ENCODE assay signal across 1 cellular context in the genomic region with DNA sequence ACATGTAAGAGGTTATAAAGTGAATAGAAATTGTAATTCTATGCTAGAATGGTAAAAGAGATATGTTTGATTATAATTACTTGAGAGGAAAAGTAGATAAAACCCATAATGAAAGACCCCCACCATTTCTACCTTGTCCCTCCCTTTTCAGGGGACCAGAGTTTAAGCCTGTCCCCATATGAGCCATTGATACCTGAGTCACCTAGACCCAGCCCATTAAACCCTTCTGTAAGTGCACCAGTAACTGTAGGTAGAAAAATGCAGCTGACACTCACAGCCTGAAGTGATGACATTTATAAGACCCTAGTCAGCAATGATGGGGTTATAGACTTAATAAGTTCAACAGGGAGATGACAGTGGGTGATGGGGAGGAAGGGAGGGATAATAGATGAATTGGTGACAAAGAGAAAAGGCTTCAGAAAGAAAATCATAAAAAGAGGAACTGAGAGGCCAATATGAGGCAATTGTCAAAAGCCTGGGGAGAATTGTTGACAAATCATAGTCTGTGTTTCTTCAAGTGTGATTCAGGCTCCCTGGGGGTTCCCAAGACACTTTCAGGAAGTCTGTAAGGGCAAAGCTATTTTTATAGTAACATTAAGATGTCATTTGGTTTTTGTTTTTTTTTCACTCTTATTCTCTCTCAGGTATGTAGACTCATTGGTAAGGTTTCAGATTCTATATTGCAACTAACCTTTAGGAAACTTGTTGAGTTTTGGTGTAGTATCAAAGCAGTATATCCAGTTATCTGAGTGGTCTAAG.
TF ChIP-seq lines count a peak whose summit lies in the region.

No MANE protein-coding gene starts in this region.

TF ChIP-seq in GM12878, 131 proteins besides CTCF, POLR2A, EP300 and RAD21 (continued from another document and continues in another):
- TF ChIP-seq, protein P1, sequence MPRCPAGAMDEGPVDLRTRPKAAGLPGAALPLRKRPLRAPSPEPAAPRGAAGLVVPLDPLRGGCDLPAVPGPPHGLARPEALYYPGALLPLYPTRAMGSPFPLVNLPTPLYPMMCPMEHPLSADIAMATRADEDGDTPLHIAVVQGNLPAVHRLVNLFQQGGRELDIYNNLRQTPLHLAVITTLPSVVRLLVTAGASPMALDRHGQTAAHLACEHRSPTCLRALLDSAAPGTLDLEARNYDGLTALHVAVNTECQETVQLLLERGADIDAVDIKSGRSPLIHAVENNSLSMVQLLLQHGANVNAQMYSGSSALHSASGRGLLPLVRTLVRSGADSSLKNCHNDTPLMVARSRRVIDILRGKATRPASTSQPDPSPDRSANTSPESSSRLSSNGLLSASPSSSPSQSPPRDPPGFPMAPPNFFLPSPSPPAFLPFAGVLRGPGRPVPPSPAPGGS (IDR thresholded peaks at IDR 0.05; ENCODE audit: borderline replicate concordance, insufficient read depth, low read depth, low read length, poor library complexity, severe bottlenecking) = peak; percentile 64
- TF ChIP-seq IKZF2 (IDR thresholded peaks at IDR 0.05) (peak; percentile 97 to 98), PAX5 (IDR thresholded peaks at IDR 0.05; ENCODE audit: borderline replicate concordance, low read depth, low read length) (peak; percentile 75; the same call in 1 of the 2 replicates), BMI1 (IDR thresholded peaks at IDR 0.05; ENCODE audit: borderline replicate concordance) (peak; percentile 89), MEF2B (IDR thresholded peaks at IDR 0.05; ENCODE audit: partially characterized antibody, poor library complexity, severe bottlenecking) (peak; percentile 98), NFYA (IDR thresholded peaks at IDR 0.05; ENCODE audit: borderline replicate concordance, low read depth, low read length) (no peak), ZBED1 (IDR thresholded peaks at IDR 0.05; ENCODE audit: borderline replicate concordance) (peak; percentile 63; the same call in 1 of the 2 replicates), RCOR1 (conservative IDR thresholded peaks at IDR 0.05; ENCODE audit: low read depth, low read length) (no peak), ZSCAN29 (IDR thresholded peaks at IDR 0.05) (no peak), MTA2 (IDR thresholded peaks at IDR 0.05; ENCODE audit: low read depth) (peak; percentile 96), ZNF217 (IDR thresholded peaks at IDR 0.05) (peak; percentile 55; the same call in 1 of the 2 replicates), SUPT20H (IDR thresholded peaks at IDR 0.05; ENCODE audit: borderline replicate concordance, control insufficient read depth, low read depth, low read length) (no peak), JUND (IDR thresholded peaks at IDR 0.05; ENCODE audit: low read depth, low read length) (peak; percentile 77; the same call in 1 of the 2 replicates), CHD1 (IDR thresholded peaks at IDR 0.05; ENCODE audit: low read depth, low read length) (no peak), WRNIP1 (IDR thresholded peaks at IDR 0.05; ENCODE audit: borderline replicate concordance, low read depth, low read length) (no peak), EED (IDR thresholded peaks at IDR 0.05; ENCODE audit: low read depth) (peak; percentile 71), BHLHE40 (IDR thresholded peaks at IDR 0.05; ENCODE audit: borderline replicate concordance in 1 of 2, low read depth in 2 of 2, low read length in 1 of 2) (peak; percentile 38 to 78; a peak in 3 of 4 replicates), NFIC (IDR thresholded peaks at IDR 0.05; ENCODE audit: low read depth, low read length) (peak; percentile 97), ZNF622 (IDR thresholded peaks at IDR 0.05) (no peak), BCL11A (IDR thresholded peaks at IDR 0.05; ENCODE audit: low read depth, low read length) (peak; percentile 90), NR2F1 (conservative IDR thresholded peaks at IDR 0.05) (peak; percentile 69), IKZF1 (conservative IDR thresholded peaks at IDR 0.05) (peak; percentile 92), HDGF (IDR thresholded peaks at IDR 0.05) (peak; percentile 35; the same call in 1 of the 2 replicates), GABPA (IDR thresholded peaks at IDR 0.05; ENCODE audit: low read depth) (peak; percentile 59; the same call in 1 of the 2 replicates), FOS (IDR thresholded peaks at IDR 0.05; ENCODE audit: borderline replicate concordance, extremely low read depth, insufficient read length) (no peak), SPI1 (IDR thresholded peaks at IDR 0.05; ENCODE audit: borderline replicate concordance, insufficient read depth, low read depth, low read length) (peak; percentile 100), PML (IDR thresholded peaks at IDR 0.05; ENCODE audit: low read length) (peak; percentile 39; the same call in 1 of the 2 replicates), EZH2 (IDR thresholded peaks at IDR 0.05; ENCODE audit: borderline replicate concordance, control insufficient read depth, low read depth, low read length) (no peak)
- TF ChIP-seq, protein P2, sequence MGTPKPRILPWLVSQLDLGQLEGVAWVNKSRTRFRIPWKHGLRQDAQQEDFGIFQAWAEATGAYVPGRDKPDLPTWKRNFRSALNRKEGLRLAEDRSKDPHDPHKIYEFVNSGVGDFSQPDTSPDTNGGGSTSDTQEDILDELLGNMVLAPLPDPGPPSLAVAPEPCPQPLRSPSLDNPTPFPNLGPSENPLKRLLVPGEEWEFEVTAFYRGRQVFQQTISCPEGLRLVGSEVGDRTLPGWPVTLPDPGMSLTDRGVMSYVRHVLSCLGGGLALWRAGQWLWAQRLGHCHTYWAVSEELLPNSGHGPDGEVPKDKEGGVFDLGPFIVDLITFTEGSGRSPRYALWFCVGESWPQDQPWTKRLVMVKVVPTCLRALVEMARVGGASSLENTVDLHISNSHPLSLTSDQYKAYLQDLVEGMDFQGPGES (IDR thresholded peaks at IDR 0.05) = no peak
- TF ChIP-seq, protein P3, sequence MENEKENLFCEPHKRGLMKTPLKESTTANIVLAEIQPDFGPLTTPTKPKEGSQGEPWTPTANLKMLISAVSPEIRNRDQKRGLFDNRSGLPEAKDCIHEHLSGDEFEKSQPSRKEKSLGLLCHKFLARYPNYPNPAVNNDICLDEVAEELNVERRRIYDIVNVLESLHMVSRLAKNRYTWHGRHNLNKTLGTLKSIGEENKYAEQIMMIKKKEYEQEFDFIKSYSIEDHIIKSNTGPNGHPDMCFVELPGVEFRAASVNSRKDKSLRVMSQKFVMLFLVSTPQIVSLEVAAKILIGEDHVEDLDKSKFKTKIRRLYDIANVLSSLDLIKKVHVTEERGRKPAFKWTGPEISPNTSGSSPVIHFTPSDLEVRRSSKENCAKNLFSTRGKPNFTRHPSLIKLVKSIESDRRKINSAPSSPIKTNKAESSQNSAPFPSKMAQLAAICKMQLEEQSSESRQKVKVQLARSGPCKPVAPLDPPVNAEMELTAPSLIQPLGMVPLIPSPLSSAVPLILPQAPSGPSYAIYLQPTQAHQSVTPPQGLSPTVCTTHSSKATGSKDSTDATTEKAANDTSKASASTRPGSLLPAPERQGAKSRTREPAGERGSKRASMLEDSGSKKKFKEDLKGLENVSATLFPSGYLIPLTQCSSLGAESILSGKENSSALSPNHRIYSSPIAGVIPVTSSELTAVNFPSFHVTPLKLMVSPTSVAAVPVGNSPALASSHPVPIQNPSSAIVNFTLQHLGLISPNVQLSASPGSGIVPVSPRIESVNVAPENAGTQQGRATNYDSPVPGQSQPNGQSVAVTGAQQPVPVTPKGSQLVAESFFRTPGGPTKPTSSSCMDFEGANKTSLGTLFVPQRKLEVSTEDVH (IDR thresholded peaks at IDR 0.05; ENCODE audit: low read depth, partially characterized antibody) = no peak
- TF ChIP-seq, protein P4, sequence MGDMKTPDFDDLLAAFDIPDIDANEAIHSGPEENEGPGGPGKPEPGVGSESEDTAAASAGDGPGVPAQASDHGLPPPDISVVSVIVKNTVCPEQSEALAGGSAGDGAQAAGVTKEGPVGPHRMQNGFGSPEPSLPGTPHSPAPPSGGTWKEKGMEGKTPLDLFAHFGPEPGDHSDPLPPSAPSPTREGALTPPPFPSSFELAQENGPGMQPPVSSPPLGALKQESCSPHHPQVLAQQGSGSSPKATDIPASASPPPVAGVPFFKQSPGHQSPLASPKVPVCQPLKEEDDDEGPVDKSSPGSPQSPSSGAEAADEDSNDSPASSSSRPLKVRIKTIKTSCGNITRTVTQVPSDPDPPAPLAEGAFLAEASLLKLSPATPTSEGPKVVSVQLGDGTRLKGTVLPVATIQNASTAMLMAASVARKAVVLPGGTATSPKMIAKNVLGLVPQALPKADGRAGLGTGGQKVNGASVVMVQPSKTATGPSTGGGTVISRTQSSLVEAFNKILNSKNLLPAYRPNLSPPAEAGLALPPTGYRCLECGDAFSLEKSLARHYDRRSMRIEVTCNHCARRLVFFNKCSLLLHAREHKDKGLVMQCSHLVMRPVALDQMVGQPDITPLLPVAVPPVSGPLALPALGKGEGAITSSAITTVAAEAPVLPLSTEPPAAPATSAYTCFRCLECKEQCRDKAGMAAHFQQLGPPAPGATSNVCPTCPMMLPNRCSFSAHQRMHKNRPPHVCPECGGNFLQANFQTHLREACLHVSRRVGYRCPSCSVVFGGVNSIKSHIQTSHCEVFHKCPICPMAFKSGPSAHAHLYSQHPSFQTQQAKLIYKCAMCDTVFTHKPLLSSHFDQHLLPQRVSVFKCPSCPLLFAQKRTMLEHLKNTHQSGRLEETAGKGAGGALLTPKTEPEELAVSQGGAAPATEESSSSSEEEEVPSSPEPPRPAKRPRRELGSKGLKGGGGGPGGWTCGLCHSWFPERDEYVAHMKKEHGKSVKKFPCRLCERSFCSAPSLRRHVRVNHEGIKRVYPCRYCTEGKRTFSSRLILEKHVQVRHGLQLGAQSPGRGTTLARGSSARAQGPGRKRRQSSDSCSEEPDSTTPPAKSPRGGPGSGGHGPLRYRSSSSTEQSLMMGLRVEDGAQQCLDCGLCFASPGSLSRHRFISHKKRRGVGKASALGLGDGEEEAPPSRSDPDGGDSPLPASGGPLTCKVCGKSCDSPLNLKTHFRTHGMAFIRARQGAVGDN (IDR thresholded peaks at IDR 0.05) = no peak
- TF ChIP-seq, protein P5, sequence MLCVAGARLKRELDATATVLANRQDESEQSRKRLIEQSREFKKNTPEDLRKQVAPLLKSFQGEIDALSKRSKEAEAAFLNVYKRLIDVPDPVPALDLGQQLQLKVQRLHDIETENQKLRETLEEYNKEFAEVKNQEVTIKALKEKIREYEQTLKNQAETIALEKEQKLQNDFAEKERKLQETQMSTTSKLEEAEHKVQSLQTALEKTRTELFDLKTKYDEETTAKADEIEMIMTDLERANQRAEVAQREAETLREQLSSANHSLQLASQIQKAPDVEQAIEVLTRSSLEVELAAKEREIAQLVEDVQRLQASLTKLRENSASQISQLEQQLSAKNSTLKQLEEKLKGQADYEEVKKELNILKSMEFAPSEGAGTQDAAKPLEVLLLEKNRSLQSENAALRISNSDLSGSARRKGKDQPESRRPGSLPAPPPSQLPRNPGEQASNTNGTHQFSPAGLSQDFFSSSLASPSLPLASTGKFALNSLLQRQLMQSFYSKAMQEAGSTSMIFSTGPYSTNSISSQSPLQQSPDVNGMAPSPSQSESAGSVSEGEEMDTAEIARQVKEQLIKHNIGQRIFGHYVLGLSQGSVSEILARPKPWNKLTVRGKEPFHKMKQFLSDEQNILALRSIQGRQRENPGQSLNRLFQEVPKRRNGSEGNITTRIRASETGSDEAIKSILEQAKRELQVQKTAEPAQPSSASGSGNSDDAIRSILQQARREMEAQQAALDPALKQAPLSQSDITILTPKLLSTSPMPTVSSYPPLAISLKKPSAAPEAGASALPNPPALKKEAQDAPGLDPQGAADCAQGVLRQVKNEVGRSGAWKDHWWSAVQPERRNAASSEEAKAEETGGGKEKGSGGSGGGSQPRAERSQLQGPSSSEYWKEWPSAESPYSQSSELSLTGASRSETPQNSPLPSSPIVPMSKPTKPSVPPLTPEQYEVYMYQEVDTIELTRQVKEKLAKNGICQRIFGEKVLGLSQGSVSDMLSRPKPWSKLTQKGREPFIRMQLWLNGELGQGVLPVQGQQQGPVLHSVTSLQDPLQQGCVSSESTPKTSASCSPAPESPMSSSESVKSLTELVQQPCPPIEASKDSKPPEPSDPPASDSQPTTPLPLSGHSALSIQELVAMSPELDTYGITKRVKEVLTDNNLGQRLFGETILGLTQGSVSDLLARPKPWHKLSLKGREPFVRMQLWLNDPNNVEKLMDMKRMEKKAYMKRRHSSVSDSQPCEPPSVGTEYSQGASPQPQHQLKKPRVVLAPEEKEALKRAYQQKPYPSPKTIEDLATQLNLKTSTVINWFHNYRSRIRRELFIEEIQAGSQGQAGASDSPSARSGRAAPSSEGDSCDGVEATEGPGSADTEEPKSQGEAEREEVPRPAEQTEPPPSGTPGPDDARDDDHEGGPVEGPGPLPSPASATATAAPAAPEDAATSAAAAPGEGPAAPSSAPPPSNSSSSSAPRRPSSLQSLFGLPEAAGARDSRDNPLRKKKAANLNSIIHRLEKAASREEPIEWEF (IDR thresholded peaks at IDR 0.05; ENCODE audit: insufficient replicate concordance, low read depth, low read length) = peak; percentile 92
- TF ChIP-seq, protein P6, sequence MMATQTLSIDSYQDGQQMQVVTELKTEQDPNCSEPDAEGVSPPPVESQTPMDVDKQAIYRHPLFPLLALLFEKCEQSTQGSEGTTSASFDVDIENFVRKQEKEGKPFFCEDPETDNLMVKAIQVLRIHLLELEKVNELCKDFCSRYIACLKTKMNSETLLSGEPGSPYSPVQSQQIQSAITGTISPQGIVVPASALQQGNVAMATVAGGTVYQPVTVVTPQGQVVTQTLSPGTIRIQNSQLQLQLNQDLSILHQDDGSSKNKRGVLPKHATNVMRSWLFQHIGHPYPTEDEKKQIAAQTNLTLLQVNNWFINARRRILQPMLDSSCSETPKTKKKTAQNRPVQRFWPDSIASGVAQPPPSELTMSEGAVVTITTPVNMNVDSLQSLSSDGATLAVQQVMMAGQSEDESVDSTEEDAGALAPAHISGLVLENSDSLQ (IDR thresholded peaks at IDR 0.05) = peak; percentile 72
- TF ChIP-seq, protein P7, sequence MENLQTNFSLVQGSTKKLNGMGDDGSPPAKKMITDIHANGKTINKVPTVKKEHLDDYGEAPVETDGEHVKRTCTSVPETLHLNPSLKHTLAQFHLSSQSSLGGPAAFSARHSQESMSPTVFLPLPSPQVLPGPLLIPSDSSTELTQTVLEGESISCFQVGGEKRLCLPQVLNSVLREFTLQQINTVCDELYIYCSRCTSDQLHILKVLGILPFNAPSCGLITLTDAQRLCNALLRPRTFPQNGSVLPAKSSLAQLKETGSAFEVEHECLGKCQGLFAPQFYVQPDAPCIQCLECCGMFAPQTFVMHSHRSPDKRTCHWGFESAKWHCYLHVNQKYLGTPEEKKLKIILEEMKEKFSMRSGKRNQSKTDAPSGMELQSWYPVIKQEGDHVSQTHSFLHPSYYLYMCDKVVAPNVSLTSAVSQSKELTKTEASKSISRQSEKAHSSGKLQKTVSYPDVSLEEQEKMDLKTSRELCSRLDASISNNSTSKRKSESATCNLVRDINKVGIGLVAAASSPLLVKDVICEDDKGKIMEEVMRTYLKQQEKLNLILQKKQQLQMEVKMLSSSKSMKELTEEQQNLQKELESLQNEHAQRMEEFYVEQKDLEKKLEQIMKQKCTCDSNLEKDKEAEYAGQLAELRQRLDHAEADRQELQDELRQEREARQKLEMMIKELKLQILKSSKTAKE (IDR thresholded peaks at IDR 0.05; ENCODE audit: low read depth, poor library complexity, severe bottlenecking) = peak; percentile 97
- TF ChIP-seq, protein P8, sequence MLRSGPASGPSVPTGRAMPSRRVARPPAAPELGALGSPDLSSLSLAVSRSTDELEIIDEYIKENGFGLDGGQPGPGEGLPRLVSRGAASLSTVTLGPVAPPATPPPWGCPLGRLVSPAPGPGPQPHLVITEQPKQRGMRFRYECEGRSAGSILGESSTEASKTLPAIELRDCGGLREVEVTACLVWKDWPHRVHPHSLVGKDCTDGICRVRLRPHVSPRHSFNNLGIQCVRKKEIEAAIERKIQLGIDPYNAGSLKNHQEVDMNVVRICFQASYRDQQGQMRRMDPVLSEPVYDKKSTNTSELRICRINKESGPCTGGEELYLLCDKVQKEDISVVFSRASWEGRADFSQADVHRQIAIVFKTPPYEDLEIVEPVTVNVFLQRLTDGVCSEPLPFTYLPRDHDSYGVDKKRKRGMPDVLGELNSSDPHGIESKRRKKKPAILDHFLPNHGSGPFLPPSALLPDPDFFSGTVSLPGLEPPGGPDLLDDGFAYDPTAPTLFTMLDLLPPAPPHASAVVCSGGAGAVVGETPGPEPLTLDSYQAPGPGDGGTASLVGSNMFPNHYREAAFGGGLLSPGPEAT (IDR thresholded peaks at IDR 0.05; ENCODE audit: low read depth) = peak; percentile 98
